1 cellular context compared by ENCODE assay signal in genomic region chr7:21357146-21358097, GRCh38.
TF ChIP-seq lines count a peak whose summit lies in the region.

No MANE protein-coding gene starts in this region.

TF ChIP-seq in K562, 482 proteins besides CTCF, POLR2A, EP300 and RAD21 (continued from another document and continues in another):
- TF ChIP-seq ZNF449 (CRISPR knock-in tag; IDR thresholded peaks at IDR 0.05) = no peak
- TF ChIP-seq MNT (conservative IDR thresholded peaks at IDR 0.05) = no peak
- no peak for TF ChIP-seq WHSC1 (IDR thresholded peaks at IDR 0.05; ENCODE audit: low read length)
- TF ChIP-seq DNMT1 (IDR thresholded peaks at IDR 0.05) = no peak
- TF ChIP-seq CC2D1A (IDR thresholded peaks at IDR 0.05) = no peak
- TF ChIP-seq ZNF780A (CRISPR knock-in tag; IDR thresholded peaks at IDR 0.05) = no peak
- TF ChIP-seq CBX2 (IDR thresholded peaks at IDR 0.05; ENCODE audit: insufficient read depth, low read length, poor library complexity, severe bottlenecking) = no peak
- no peak for TF ChIP-seq U2AF2 (optimal IDR thresholded peaks at IDR 0.05; ENCODE audit: low read depth, low read length)
- TF ChIP-seq MTA2 (IDR thresholded peaks at IDR 0.05; ENCODE audit: low read depth) = peak; percentile 40; the same call in 1 of the 2 replicates
- no peak for TF ChIP-seq CHD7 (IDR thresholded peaks at IDR 0.05; ENCODE audit: low read depth, low read length)
- peak; percentile 44; the same call in 1 of the 2 replicates for TF ChIP-seq CEBPB (tag; IDR thresholded peaks at IDR 0.05)
- TF ChIP-seq PCBP1 (IDR thresholded peaks at IDR 0.05; ENCODE audit: low read depth, low read length, poor library complexity, severe bottlenecking) = no peak
- TF ChIP-seq ZC3H11A (IDR thresholded peaks at IDR 0.05; ENCODE audit: low read depth, low read length) = no peak
- TF ChIP-seq ARID3A (IDR thresholded peaks at IDR 0.05; ENCODE audit: borderline replicate concordance, low read depth, low read length) = no peak
- no peak for TF ChIP-seq MYBL2 (IDR thresholded peaks at IDR 0.05; ENCODE audit: low read depth)
- no peak for TF ChIP-seq MYBL2 (CRISPR knock-in tag; IDR thresholded peaks at IDR 0.05; ENCODE audit: borderline replicate concordance)
- no peak for TF ChIP-seq CBX8 (IDR thresholded peaks at IDR 0.05; ENCODE audit: borderline replicate concordance, extremely low read depth, low read depth, low read length, poor library complexity, severe bottlenecking)
- TF ChIP-seq ZNF408 (CRISPR knock-in tag; IDR thresholded peaks at IDR 0.05; ENCODE audit: low read depth) = no peak
- TF ChIP-seq REST (CRISPR knock-in tag; IDR thresholded peaks at IDR 0.05; ENCODE audit: low read depth) = no peak
- TF ChIP-seq ZNF184 (CRISPR knock-in tag; IDR thresholded peaks at IDR 0.05) = no peak
- TF ChIP-seq THAP12 (CRISPR knock-in tag; IDR thresholded peaks at IDR 0.05) = no peak
- TF ChIP-seq NFRKB (IDR thresholded peaks at IDR 0.05; ENCODE audit: low read depth) = no peak
- TF ChIP-seq, protein P1, sequence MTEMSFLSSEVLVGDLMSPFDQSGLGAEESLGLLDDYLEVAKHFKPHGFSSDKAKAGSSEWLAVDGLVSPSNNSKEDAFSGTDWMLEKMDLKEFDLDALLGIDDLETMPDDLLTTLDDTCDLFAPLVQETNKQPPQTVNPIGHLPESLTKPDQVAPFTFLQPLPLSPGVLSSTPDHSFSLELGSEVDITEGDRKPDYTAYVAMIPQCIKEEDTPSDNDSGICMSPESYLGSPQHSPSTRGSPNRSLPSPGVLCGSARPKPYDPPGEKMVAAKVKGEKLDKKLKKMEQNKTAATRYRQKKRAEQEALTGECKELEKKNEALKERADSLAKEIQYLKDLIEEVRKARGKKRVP (CRISPR knock-in tag; IDR thresholded peaks at IDR 0.05) = no peak
